8 cellular contexts compared by ENCODE assay signal in genomic region chr3:128123538-128124368, GRCh38. TPM values are rescaled to one million over a fixed set of nuclear protein-coding genes. Genes with fewer than 3 reads are reported as not detected.
DNase-seq lines count a peak whose midpoint lies in the region; ATAC-seq and TF ChIP-seq lines count a peak whose summit lies in the region.

RUVBL1 (minus strand) TSS chr3:128123812; CDS start chr3:128123724, 88 bp downstream.

- H3K27me3 ChIP-seq in osteoblast (ENCODE audit: insufficient read depth, low read length): no peaks in the 10 kb centered on the region
- no peaks in the 10 kb centered on the region for H3K27me3 ChIP-seq in thoracic aorta (replicated peaks; ENCODE audit: insufficient read depth)

- no peak for TF ChIP-seq CTCF in GM10248 (IDR thresholded peaks at IDR 0.05; ENCODE audit: control extremely low read depth, extremely low read depth, low read depth, missing control alignments)
- no peak for TF ChIP-seq CTCF in osteoblast (IDR thresholded peaks at IDR 0.05; ENCODE audit: extremely low read depth, low read depth, low read length)
- TF ChIP-seq CTCF in thoracic aorta (IDR thresholded peaks at IDR 0.05): no peak

- H3K27me3 Mint-ChIP-seq in activated naive CD8-positive, alpha-beta T cell: no peaks in the 10 kb centered on the region

- H3K4me3 ChIP-seq in osteoblast (ENCODE audit: insufficient read depth, low read length) (peak within 1 kb of the TSS; percentile 100), thoracic aorta (peak within 1 kb of the TSS; percentile 74)

- CTCF ChIA-PET in GM10248 (lab: Yijun Ruan, JAX): interaction anchor here (0.8 to 3.4 kb wide), 13 partner anchors 9 to 57 kb away, joined by 3 to 32 read pairs (median 4); no protein-coding TSS in a partner anchor

- no peaks in the 10 kb centered on the region for H3K9me3 Mint-ChIP-seq in activated naive CD8-positive, alpha-beta T cell (ENCODE audit: low read depth)

- H3K4me1 Mint-ChIP-seq in activated naive CD8-positive, alpha-beta T cell (ENCODE audit: low read depth): peaks cover 31% of the 10 kb centered on the region

- H3K36me3 Mint-ChIP-seq in activated naive CD8-positive, alpha-beta T cell: peaks cover 11% of the 10 kb centered on the region

- H3K4me2 ChIP-seq in osteoblast (ENCODE audit: insufficient read depth, low read length): peak within 1 kb of the TSS; percentile 93

- H3K4me3 Mint-ChIP-seq in activated naive CD8-positive, alpha-beta T cell: peak within 1 kb of the TSS; percentile 98

- H2AFZ ChIP-seq in osteoblast (ENCODE audit: low read length): peak within 1 kb of the TSS; percentile 97

- H3K9me3 ChIP-seq in osteoblast (ENCODE audit: low read depth, low read length) (no peaks in the 10 kb centered on the region), thoracic aorta (no peaks in the 10 kb centered on the region)

- H3K36me3 ChIP-seq in osteoblast (ENCODE audit: insufficient read depth, low read length) (peaks cover 4% of the 10 kb centered on the region), thoracic aorta (no peaks in the 10 kb centered on the region)

- ATAC-seq in HG02623 (IDR thresholded peaks at IDR 0.05; ENCODE audit: unreplicated experiment): peak; percentile 98
- peak; percentile 96 for ATAC-seq in thoracic aorta (ENCODE audit: insufficient number of reproducible peaks, low FRiP score, low read depth)

- peaks cover 22% of the 10 kb centered on the region for H3K79me2 ChIP-seq in osteoblast (ENCODE audit: insufficient read depth, low read length)

- H3K27ac ChIP-seq in osteoblast (ENCODE audit: low read depth, low read length) (peak within 1 kb of the TSS; percentile 88), thoracic aorta (peak within 1 kb of the TSS; percentile 50)

- DNase-seq in GM10248 (ENCODE audit: extremely low spot score): peak; percentile 99
- peak; percentile 100 for DNase-seq in NCI-H1105 (lab: John Stamatoyannopoulos, UW)
- DNase-seq in SKM-1 treated with dmso at 0.1 percent for 144 hours (lab: John Stamatoyannopoulos, UW; ENCODE audit: unreplicated experiment): peak; percentile 98
- DNase-seq in glomerular visceral epithelial cell (ENCODE audit: extremely low spot score): peak; percentile 96
- peak; percentile 99 for DNase-seq in osteoblast (ENCODE audit: insufficient read length, low spot score, missing footprints)
- DNase-seq in thoracic aorta (ENCODE audit: low spot score): peak; percentile 93

- POLR2A ChIA-PET in GM10248 (lab: Yijun Ruan, JAX): interaction anchor here (1.0 to 1.4 kb wide), 2 partner anchors 9 to 29 kb away, joined by 3 to 5 read pairs; partner anchors contain the start of gene EEFSEC

- peak within 1 kb of the TSS; percentile 98 for H3K27ac Mint-ChIP-seq in activated naive CD8-positive, alpha-beta T cell

- no peaks in the 10 kb centered on the region for H4K20me1 ChIP-seq in osteoblast (ENCODE audit: insufficient read depth, low read length)

- H3K4me1 ChIP-seq in osteoblast (ENCODE audit: insufficient read depth, low read length) (peaks cover 7% of the 10 kb centered on the region), thoracic aorta (ENCODE audit: control insufficient read depth in 1 of 2, low read depth in 2 of 2) (peaks cover 10 to 11% of the 10 kb centered on the region in 2 donors)

RNA-seq across cellular contexts. Expression of gene RUVBL1, which starts in this region (rescaled TPM):
- 40.1 and 41.6 TPM in 2 replicates for total RNA-seq in osteoblast
- total RNA-seq in thoracic aorta: 10 to 100 TPM; 14.1 to 18.6 TPM

Comparison
In these comparisons a context has a peak if more than half of its experiments do, and no peak if none do; other contexts are left out.
1. Peak in every context shown above with its lines: DNase-seq, ATAC-seq, H3K4me3 ChIP-seq and H3K27ac ChIP-seq.